29 cellular contexts compared by ENCODE assay signal in the genomic region with DNA sequence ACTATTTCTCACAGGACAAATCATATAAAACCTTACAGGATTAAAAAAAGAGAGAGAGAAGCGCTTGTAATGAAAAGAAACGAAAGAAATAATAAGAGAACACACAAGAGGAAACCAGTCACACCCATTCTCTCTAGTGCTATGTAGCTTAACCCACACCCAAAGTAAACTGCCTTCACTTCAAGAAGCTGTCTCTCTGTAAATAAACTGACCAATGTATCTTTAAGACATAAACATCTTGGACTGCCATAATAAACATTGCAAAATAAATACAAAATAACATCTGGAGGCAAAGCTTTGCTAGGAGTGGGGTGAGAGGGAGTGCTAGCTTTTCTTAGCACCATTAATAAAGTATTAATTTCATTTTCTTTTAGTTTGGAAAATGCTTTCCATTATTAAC.
DNase-seq lines count a peak whose midpoint lies in the region; ATAC-seq, FAIRE-seq and TF ChIP-seq lines count a peak whose summit lies in the region.
"Had no signal": no experiment of that assay in that cellular context is flagged by ENCODE, and none has a peak within 500 bp of the region (broad histone marks: within the 10 kb centered on the region; RNA-seq: fewer than 3 reads in every experiment).

No MANE protein-coding gene starts in this region.

- H3K4ac ChIP-seq in IMR-90 (ENCODE audit: low read depth, low read length): no peak overlapping the region

- H3K4me1 ChIP-seq in IMR-90 (ENCODE audit: control insufficient read depth, insufficient read depth, low read length): peaks cover 2% of the 10 kb centered on the region; the same call in 1 of the 2 replicates
- H3K4me1 ChIP-seq in osteoblast (ENCODE audit: insufficient read depth, low read length): peaks cover 32% of the 10 kb centered on the region
- no peaks in the 10 kb centered on the region for H3K4me1 ChIP-seq in Karpas-422 (ENCODE audit: low read length)

- no peaks in the 10 kb centered on the region for H3K79me1 ChIP-seq in IMR-90 (ENCODE audit: low read depth in 1 of 2, low read length in 2 of 2)

- in situ Hi-C loops in IMR-90 (cut with MboI; ENCODE audit: low sequenced_read_pairs): no loop called here

- DNase-seq in IMR-90: peak; percentile 7
- no peak for DNase-seq in osteoblast (ENCODE audit: insufficient read length, low spot score, missing footprints)
- no peak for DNase-seq in kidney tubule cell (ENCODE audit: low spot score)
- no peak for DNase-seq in chondrocyte (ENCODE audit: low spot score)
- DNase-seq in Karpas-422: no peak
- DNase-seq: CD8-positive, alpha-beta memory T cell; DMS79 treated with DMSO at 0.1 percent for 48 hours; GF-D8; GOT3; NCI-H1092 treated with DMSO at 0.1 percent for 48 hours; NCI-H1436; NCI-H187; NCI-H2081 treated with DMSO at 0.1 percent for 48 hours; NCI-H2171; NCI-H226; NCI-H510A; NCI-H69; OCI-M1; SIG-M5 had no signal

- no peak overlapping the region for H4K5ac ChIP-seq in IMR-90 (ENCODE audit: low read depth, low read length)

- H3K27me3 ChIP-seq in IMR-90 (ENCODE audit: control insufficient read depth, insufficient read depth, low read length): no peaks in the 10 kb centered on the region
- H3K27me3 ChIP-seq in osteoblast (ENCODE audit: insufficient read depth, low read length): no peaks in the 10 kb centered on the region
- H3K27me3 ChIP-seq in Karpas-422 (ENCODE audit: low read length): no peaks in the 10 kb centered on the region

- H3K36me3 ChIP-seq in IMR-90 (ENCODE audit: control insufficient read depth, insufficient read depth, low read length): no peaks in the 10 kb centered on the region
- H3K36me3 ChIP-seq in osteoblast (ENCODE audit: insufficient read depth, low read length): no peaks in the 10 kb centered on the region
- H3K36me3 ChIP-seq in Karpas-422 (ENCODE audit: insufficient read depth, low read length): no peaks in the 10 kb centered on the region

- H3K9me3 Mint-ChIP-seq in chondrocyte (ENCODE audit: low read depth): no peaks in the 10 kb centered on the region
- H3K9me3 Mint-ChIP-seq: CD8-positive, alpha-beta memory T cell; IgD-negative memory B cell had no signal

- H3K4me3 ChIP-seq in IMR-90 (ENCODE audit: insufficient read depth, low read depth, low read length) (no peak overlapping the region), osteoblast (ENCODE audit: insufficient read depth, low read length) (no peak overlapping the region), Karpas-422 (ENCODE audit: low read length) (no peak overlapping the region)
- H3K4me3 ChIP-seq: SK-N-MC had no signal

- H3K18ac ChIP-seq in IMR-90 (ENCODE audit: low read depth, low read length): no peak overlapping the region

- no peak overlapping the region for H2AK9ac ChIP-seq in IMR-90 (replicated peaks; ENCODE audit: low read depth, low read length, poor library complexity)

- BruUV-seq in IMR-90 (replicated peaks; lab: Mats Ljungman, UMichigan): no TSS peak

- H3K27ac ChIP-seq in IMR-90 (ENCODE audit: insufficient read depth, low read length): no peak overlapping the region
- no peak overlapping the region for H3K27ac ChIP-seq in osteoblast (ENCODE audit: low read depth, low read length)
- no peak overlapping the region for H3K27ac ChIP-seq in Karpas-422 (ENCODE audit: low read length)
- H3K27ac ChIP-seq: C4-2B, KMS-11, SK-N-MC had no signal

- dilution Hi-C loops in IMR-90 (cut with HindIII; ENCODE audit: low sequenced_read_pairs, unreplicated experiment): no loop called here

- CTCF ChIA-PET in IMR-90 (lab: Yijun Ruan, JAX): interaction anchor here (1.1 kb wide), 1 partner anchor 14 kb away, joined by 3 read pairs; no protein-coding TSS in a partner anchor

- no peaks in the 10 kb centered on the region for H3K79me2 ChIP-seq in osteoblast (ENCODE audit: insufficient read depth, low read length)
- no peaks in the 10 kb centered on the region for H3K79me2 ChIP-seq in Karpas-422 (ENCODE audit: low read length)

- no peak overlapping the region for H4K91ac ChIP-seq in IMR-90 (ENCODE audit: insufficient read depth, low read depth, low read length)

- no peak overlapping the region for H2AK5ac ChIP-seq in IMR-90 (ENCODE audit: low read depth, low read length)

- peaks cover 29% of the 10 kb centered on the region for H3K4me1 Mint-ChIP-seq in chondrocyte (ENCODE audit: low read depth)
- H3K4me1 Mint-ChIP-seq: B cell; CD8-positive, alpha-beta memory T cell; IgD-negative memory B cell had no signal

- FAIRE-seq in endometrium (lab: Jason Lieb, UNC): peak; percentile 92
- FAIRE-seq: GM12891, RCC 7860 had no signal

- H3K4me2 ChIP-seq in IMR-90 (ENCODE audit: low read depth, low read length): no peak overlapping the region
- H3K4me2 ChIP-seq in osteoblast (ENCODE audit: insufficient read depth, low read length): no peak overlapping the region
- H3K4me2 ChIP-seq in Karpas-422 (ENCODE audit: low read depth, low read length, poor library complexity, severe bottlenecking): no peak overlapping the region
- H3K4me2 ChIP-seq: KMS-11 had no signal

- WGBS in IMR-90 (ENCODE audit: extremely low coverage in 2 of 2, insufficient read length in 1 of 2), 2 experiments: no CpG with 5 or more reads among the region's 2 CpGs

- H3K27ac Mint-ChIP-seq in chondrocyte (ENCODE audit: unreplicated experiment): no peak overlapping the region
- H3K27ac Mint-ChIP-seq: B cell; CD8-positive, alpha-beta memory T cell; IgD-negative memory B cell had no signal

- no peaks in the 10 kb centered on the region for H3K9me1 ChIP-seq in IMR-90 (ENCODE audit: insufficient read depth, low read length)

- H4K20me1 ChIP-seq in IMR-90 (ENCODE audit: insufficient read depth, low read length) (no peaks in the 10 kb centered on the region), osteoblast (ENCODE audit: insufficient read depth, low read length) (no peaks in the 10 kb centered on the region), Karpas-422 (ENCODE audit: insufficient read depth, low read depth, low read length) (no peaks in the 10 kb centered on the region)

- H3K56ac ChIP-seq in IMR-90 (ENCODE audit: extremely low read depth, insufficient read depth, low read length): no peak overlapping the region

- no peak for TF ChIP-seq RAD21 in IMR-90 (IDR thresholded peaks at IDR 0.05; ENCODE audit: low read length)

- no peak for TF ChIP-seq POLR2A in IMR-90 (IDR thresholded peaks at IDR 0.05; ENCODE audit: low read depth, low read length)

- H3K27me3 Mint-ChIP-seq in chondrocyte (ENCODE audit: low read depth): peaks cover 10% of the 10 kb centered on the region
- H3K27me3 Mint-ChIP-seq: IgD-negative memory B cell had no signal

- no peak overlapping the region for H3K23ac ChIP-seq in IMR-90 (ENCODE audit: low read depth, low read length)

- H3K14ac ChIP-seq in IMR-90 (replicated peaks; ENCODE audit: low read depth, low read length): no peak overlapping the region

- H4K8ac ChIP-seq in IMR-90 (ENCODE audit: low read depth in 2 of 2, low read length in 2 of 2): no peak overlapping the region

- intact Hi-C loops in IMR-90 (cut with micrococcal nuclease): loop anchor here (10.0 kb wide), 1 partner anchor 330 kb away; no protein-coding TSS in a partner anchor

- no peak overlapping the region; the same call in 1 of the 2 replicates for H2BK120ac ChIP-seq in IMR-90 (ENCODE audit: low read depth, low read length)

- H2AFZ ChIP-seq in IMR-90 (replicated peaks; ENCODE audit: low read length, poor library complexity): no peak overlapping the region
- peak overlapping the region; percentile 73 for H2AFZ ChIP-seq in osteoblast (ENCODE audit: low read length)
- no peak overlapping the region for H2AFZ ChIP-seq in Karpas-422 (ENCODE audit: low read length)

- H3K36me3 Mint-ChIP-seq in chondrocyte (ENCODE audit: low read depth): no peaks in the 10 kb centered on the region
- H3K36me3 Mint-ChIP-seq: CD8-positive, alpha-beta memory T cell; IgD-negative memory B cell had no signal

- peak; percentile 44; the same call in 1 of the 2 replicates for ATAC-seq in IMR-90 (ENCODE audit: low read depth)
- no peak for ATAC-seq in HG02870 (IDR thresholded peaks at IDR 0.05; ENCODE audit: unreplicated experiment)
- ATAC-seq: HCT116 had no signal

- no peaks in the 10 kb centered on the region for H3K9me3 ChIP-seq in IMR-90 (ENCODE audit: control insufficient read depth, insufficient read depth, low read length)
- H3K9me3 ChIP-seq in osteoblast (ENCODE audit: low read depth, low read length): no peaks in the 10 kb centered on the region
- no peaks in the 10 kb centered on the region for H3K9me3 ChIP-seq in Karpas-422 (ENCODE audit: low read length)

- no peak overlapping the region for H2BK20ac ChIP-seq in IMR-90 (ENCODE audit: low read depth, low read length)

- H3K9me2 ChIP-seq in Karpas-422 (replicated peaks; ENCODE audit: insufficient read depth, low read length): no peaks in the 10 kb centered on the region

- H2BK15ac ChIP-seq in IMR-90 (ENCODE audit: low read depth, low read length): no peak overlapping the region

- no peak overlapping the region for H3K9ac ChIP-seq in IMR-90 (ENCODE audit: low read depth, low read length)
- no peak overlapping the region for H3K9ac ChIP-seq in Karpas-422 (ENCODE audit: low read length)
- H3K9ac ChIP-seq: KMS-11 had no signal

- H2BK5ac ChIP-seq in IMR-90 (ENCODE audit: low read depth, low read length, poor library complexity, severe bottlenecking): no peak overlapping the region

- H3K4me3 Mint-ChIP-seq in chondrocyte (ENCODE audit: unreplicated experiment): no peak overlapping the region
- H3K4me3 Mint-ChIP-seq: B cell; CD8-positive, alpha-beta memory T cell; IgD-negative memory B cell had no signal

- TF ChIP-seq CTCF in IMR-90 (conservative IDR thresholded peaks at IDR 0.05; ENCODE audit: low read depth, low read length) (no peak), osteoblast (IDR thresholded peaks at IDR 0.05; ENCODE audit: extremely low read depth, low read depth, low read length) (no peak), chondrocyte (IDR thresholded peaks at IDR 0.05) (no peak)

- POLR2A ChIA-PET in IMR-90 (lab: Charles Lee; ENCODE audit: unreplicated experiment): no interaction called here

TF ChIP-seq in IMR-90, 13 proteins besides CTCF, POLR2A, EP300 and RAD21 (continues in another document):
- TF ChIP-seq CEBPB (IDR thresholded peaks at IDR 0.05; ENCODE audit: low read depth, low read length): no peak
- TF ChIP-seq NFE2L2 (IDR thresholded peaks at IDR 0.05; ENCODE audit: low read depth, low read length): no peak
- TF ChIP-seq MAZ (IDR thresholded peaks at IDR 0.05; ENCODE audit: borderline replicate concordance, low read depth, low read length): no peak
- TF ChIP-seq, protein P1, sequence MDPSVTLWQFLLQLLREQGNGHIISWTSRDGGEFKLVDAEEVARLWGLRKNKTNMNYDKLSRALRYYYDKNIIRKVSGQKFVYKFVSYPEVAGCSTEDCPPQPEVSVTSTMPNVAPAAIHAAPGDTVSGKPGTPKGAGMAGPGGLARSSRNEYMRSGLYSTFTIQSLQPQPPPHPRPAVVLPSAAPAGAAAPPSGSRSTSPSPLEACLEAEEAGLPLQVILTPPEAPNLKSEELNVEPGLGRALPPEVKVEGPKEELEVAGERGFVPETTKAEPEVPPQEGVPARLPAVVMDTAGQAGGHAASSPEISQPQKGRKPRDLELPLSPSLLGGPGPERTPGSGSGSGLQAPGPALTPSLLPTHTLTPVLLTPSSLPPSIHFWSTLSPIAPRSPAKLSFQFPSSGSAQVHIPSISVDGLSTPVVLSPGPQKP (IDR thresholded peaks at IDR 0.05; ENCODE audit: borderline replicate concordance, low read depth, low read length): no peak
- TF ChIP-seq BHLHE40 (IDR thresholded peaks at IDR 0.05; ENCODE audit: low read depth, low read length): no peak
- no peak for TF ChIP-seq CHD1 (IDR thresholded peaks at IDR 0.05; ENCODE audit: low read depth, low read length)
